Comparison of ENCODE assay signal across 8 cellular contexts in genomic region chr3:180989291-180990163, GRCh38. TPM values are rescaled to one million over a fixed set of nuclear protein-coding genes. Genes with fewer than 3 reads are reported as not detected.
DNase-seq lines count a peak whose midpoint lies in the region; ATAC-seq and TF ChIP-seq lines count a peak whose summit lies in the region.

Gene DNAJC19 (minus strand): TSS chr3:180989736. CDS start chr3:180989602, 134 bp downstream.

- no peaks in the 10 kb centered on the region for H3K27me3 Mint-ChIP-seq in activated naive CD4-positive, alpha-beta T cell treated with anti-CD3 and anti-CD28 coated beads, Interleukin-2, amount 50 U/mL, for 24 hours

- H3K4me3 Mint-ChIP-seq in activated naive CD4-positive, alpha-beta T cell treated with anti-CD3 and anti-CD28 coated beads, Interleukin-2, amount 50 U/mL, for 24 hours = peak within 1 kb of the TSS; percentile 92

- H3K27ac ChIP-seq in suprapubic skin = peak within 1 kb of the TSS; percentile 90

- TF ChIP-seq POLR2A in suprapubic skin (IDR thresholded peaks at IDR 0.05) = peak in 1 of 2 donors; percentile 72

- peaks cover 41% of the 10 kb centered on the region for H3K4me1 Mint-ChIP-seq in activated naive CD4-positive, alpha-beta T cell treated with anti-CD3 and anti-CD28 coated beads, Interleukin-2, amount 50 U/mL, for 24 hours

- peak; percentile 96 for ATAC-seq in HG02588 (IDR thresholded peaks at IDR 0.05; ENCODE audit: unreplicated experiment)
- ATAC-seq in SK-N-SH treated with all-trans-retinoic acid at 6 μM for 48 hours = peak; percentile 97

- H3K27ac Mint-ChIP-seq in activated naive CD4-positive, alpha-beta T cell treated with anti-CD3 and anti-CD28 coated beads, Interleukin-2, amount 50 U/mL, for 24 hours = peak within 1 kb of the TSS; percentile 96

- peaks cover 2% of the 10 kb centered on the region for H3K36me3 Mint-ChIP-seq in activated naive CD4-positive, alpha-beta T cell treated with anti-CD3 and anti-CD28 coated beads, Interleukin-2, amount 50 U/mL, for 24 hours

- no peaks in the 10 kb centered on the region for H3K9me3 Mint-ChIP-seq in activated naive CD4-positive, alpha-beta T cell treated with anti-CD3 and anti-CD28 coated beads, Interleukin-2, amount 50 U/mL, for 24 hours

- peak within 1 kb of the TSS; percentile 85 for H3K4me3 ChIP-seq in GM06990 (replicated peaks; ENCODE audit: low read depth, low read length)
- peak within 1 kb of the TSS; percentile 71 for H3K4me3 ChIP-seq in suprapubic skin

- DNase-seq in GM06990 (ENCODE audit: extremely low read depth, insufficient read length) (peak; percentile 91), NCI-H1092 (lab: John Stamatoyannopoulos, UW) (peak; percentile 96), globus pallidus (ENCODE audit: low spot score) (peak; percentile 95), nucleus accumbens (lab: John Stamatoyannopoulos, UW) (peak; percentile 35 to 96 (median 89)), suprapubic skin (ENCODE audit: low spot score in 2 of 2) (peak; percentile 93 to 95)

- no peaks in the 10 kb centered on the region; the same call in 1 of the 2 replicates for H3K36me3 ChIP-seq in GM06990 (ENCODE audit: control insufficient read depth, insufficient read depth, low read length)
- H3K36me3 ChIP-seq in suprapubic skin = peaks cover 13% of the 10 kb centered on the region

- no peak for TF ChIP-seq CTCF in GM06990 (IDR thresholded peaks at IDR 0.05; ENCODE audit: insufficient read depth, low read length, poor library complexity, severe bottlenecking)
- no peak for TF ChIP-seq CTCF in suprapubic skin (IDR thresholded peaks at IDR 0.05)

- WGBS in suprapubic skin = under 1% methylated on average over 43 of the region's 43 CpGs

- H3K27me3 ChIP-seq in GM06990 (replicated peaks; ENCODE audit: control insufficient read depth, insufficient read depth, low read length) (no peaks in the 10 kb centered on the region), suprapubic skin (no peaks in the 10 kb centered on the region)

- peaks cover 26% of the 10 kb centered on the region for H3K4me1 ChIP-seq in suprapubic skin

- H3K9me3 ChIP-seq in suprapubic skin = no peaks in the 10 kb centered on the region

- no peak for TF ChIP-seq EP300 in suprapubic skin (IDR thresholded peaks at IDR 0.05)

TF ChIP-seq in SK-N-SH treated with all-trans-retinoic acid at 6 μM for 48 hours, 23 proteins besides CTCF, POLR2A, EP300 and RAD21:
- TF ChIP-seq CREB5 (CRISPR knock-in tag; IDR thresholded peaks at IDR 0.05; ENCODE audit: low read depth) (no peak), ZNF70 (CRISPR knock-in tag; IDR thresholded peaks at IDR 0.05) (no peak), POU6F1 (CRISPR knock-in tag; IDR thresholded peaks at IDR 0.05; ENCODE audit: borderline replicate concordance, low read depth) (no peak), ISL1 (CRISPR knock-in tag; IDR thresholded peaks at IDR 0.05) (no peak), TSHZ2 (CRISPR knock-in tag; IDR thresholded peaks at IDR 0.05) (no peak), CSRNP3 (CRISPR knock-in tag; IDR thresholded peaks at IDR 0.05) (no peak), ESRRG (CRISPR knock-in tag; IDR thresholded peaks at IDR 0.05) (no peak), CSDC2 (CRISPR knock-in tag; IDR thresholded peaks at IDR 0.05) (no peak), PATZ1 (CRISPR knock-in tag; IDR thresholded peaks at IDR 0.05; ENCODE audit: borderline replicate concordance) (no peak), SNAI2 (CRISPR knock-in tag; IDR thresholded peaks at IDR 0.05) (no peak), BACH2 (CRISPR knock-in tag; IDR thresholded peaks at IDR 0.05; ENCODE audit: borderline replicate concordance) (no peak), ARNTL (CRISPR knock-in tag; IDR thresholded peaks at IDR 0.05; ENCODE audit: borderline replicate concordance, low read depth) (no peak), ZNF565 (CRISPR knock-in tag; conservative IDR thresholded peaks at IDR 0.05; ENCODE audit: low read depth) (no peak), TCF4 (CRISPR knock-in tag; IDR thresholded peaks at IDR 0.05; ENCODE audit: borderline replicate concordance) (no peak)

RNA-seq across cellular contexts. Expression of gene DNAJC19, which starts in this region (rescaled TPM):
- 10 to 100 TPM; 23.8 to 26.7 (median 25.1) TPM for total RNA-seq in suprapubic skin

Comparison
In these comparisons a context has a peak if more than half of its experiments do, and no peak if none do; other contexts are left out.
1. Peak in every context shown above with its lines: DNase-seq, ATAC-seq, H3K4me3 ChIP-seq and H3K27ac ChIP-seq.